ENCODE assay signal across 9 cellular contexts in the genomic region with DNA sequence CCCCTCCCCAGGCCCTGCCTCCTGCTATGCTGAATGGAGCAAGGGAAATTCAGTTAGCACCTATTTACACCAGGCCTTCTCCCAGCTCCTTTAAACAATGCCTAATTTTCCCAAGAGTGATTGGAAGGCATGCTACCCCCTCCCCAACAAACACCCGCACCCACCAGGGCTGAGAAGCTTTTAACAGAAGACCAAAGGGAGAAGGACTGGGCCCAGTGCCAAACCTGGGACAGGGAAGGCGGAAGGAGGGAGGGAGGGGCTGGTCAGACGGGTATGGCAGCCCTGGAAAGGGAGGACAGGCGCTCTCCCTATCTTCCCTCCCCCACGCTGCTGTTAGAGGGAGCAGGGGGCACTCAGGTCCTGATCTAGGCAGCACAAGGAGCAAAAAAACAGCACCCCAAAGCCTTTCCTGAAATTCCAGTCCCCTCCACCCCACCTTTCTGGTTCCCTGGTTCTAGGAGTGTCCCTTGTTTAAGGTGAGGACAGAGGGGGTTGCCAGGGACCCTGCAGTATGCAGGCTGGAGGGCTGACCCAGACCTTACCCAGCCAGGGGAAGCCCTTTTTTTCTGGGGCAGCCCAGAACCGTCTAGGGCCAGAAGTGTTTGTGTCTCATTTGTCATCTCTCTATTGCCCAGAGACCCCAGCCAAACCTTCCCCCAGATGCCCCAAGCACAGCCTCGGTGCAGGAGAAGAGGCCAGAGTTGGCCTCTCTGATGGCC. TPM values are rescaled to one million over a fixed set of nuclear protein-coding genes. Genes with fewer than 3 reads are reported as not detected.
DNase-seq lines count a peak whose midpoint lies in the region; ATAC-seq and TF ChIP-seq lines count a peak whose summit lies in the region.
"Had no signal": no experiment of that assay in that cellular context is flagged by ENCODE, and none has a peak within 500 bp of the region (broad histone marks: within the 10 kb centered on the region; RNA-seq: fewer than 3 reads in every experiment).

No MANE protein-coding gene starts in this region.

- DNase-seq in Caco-2 (peak; percentile 75 to 79), NCI-H1417 (lab: John Stamatoyannopoulos, UW) (peak; percentile 67 to 91 (median 85)), MCF 10A (ENCODE audit: unreplicated experiment) (peak; percentile 85), NCI-H1694 treated with DMSO at 0.1 percent for 48 hours (lab: John Stamatoyannopoulos, UW) (no peak), SK-N-DZ (ENCODE audit: low spot score) (no peak)
- no peak for DNase-seq in activated CD8-positive, alpha-beta T cell treated with anti-CD3 and anti-CD28 coated beads for 36 hours
- no peak for DNase-seq in naive thymus-derived CD4-positive, alpha-beta T cell
- DNase-seq: stimulated activated CD4-positive, alpha-beta T cell treated with anti-CD3 and anti-CD28 coated beads, Interleukin-12 subunit alpha, Interleukin-12 subunit beta, amount 100 ng/mL, for 4 hours had no signal

- H3K9ac ChIP-seq in mucosa of rectum (ENCODE audit: low read depth in 1 of 2, low read length in 2 of 2) = peak overlapping the region; percentile 76 to 94

- H3K36me3 ChIP-seq in Caco-2 (ENCODE audit: control insufficient read depth, insufficient read depth, low read length) (peaks cover 2% of the 10 kb centered on the region), mucosa of rectum (ENCODE audit: control insufficient read depth in 2 of 2, insufficient read depth in 2 of 2, low read length in 2 of 2) (no peaks in the 10 kb centered on the region)
- H3K36me3 ChIP-seq in naive thymus-derived CD4-positive, alpha-beta T cell (ENCODE audit: control insufficient read depth in 2 of 3, insufficient read depth in 3 of 3, low read length in 3 of 3) = no peaks in the 10 kb centered on the region

- peaks cover 60% of the 10 kb centered on the region for H3K4me1 ChIP-seq in Caco-2
- H3K4me1 ChIP-seq in mucosa of rectum (ENCODE audit: control insufficient read depth in 2 of 2, insufficient read depth in 2 of 2, low read length in 2 of 2) = peaks cover 37 to 47% of the 10 kb centered on the region in 2 donors
- H3K4me1 ChIP-seq in naive thymus-derived CD4-positive, alpha-beta T cell (ENCODE audit: control insufficient read depth in 2 of 2, insufficient read depth in 2 of 2, low read length in 2 of 2) = peaks cover 0 to 3% of the 10 kb centered on the region in 2 donors

- peak overlapping the region; percentile 89 to 96 for H3K27ac ChIP-seq in mucosa of rectum (ENCODE audit: low read depth in 2 of 2, low read length in 2 of 2)
- no peak overlapping the region for H3K27ac ChIP-seq in naive thymus-derived CD4-positive, alpha-beta T cell (ENCODE audit: low read depth, low read length)

- no peak for ATAC-seq in activated CD8-positive, alpha-beta T cell treated with anti-CD3 and anti-CD28 coated beads for 36 hours
- ATAC-seq in naive thymus-derived CD4-positive, alpha-beta T cell = no peak

- no peak for TF ChIP-seq CTCF in Caco-2 (IDR thresholded peaks at IDR 0.05; ENCODE audit: insufficient read depth in 1 of 2, low read depth in 1 of 2, low read length in 1 of 2, severe bottlenecking in 1 of 2, unreplicated experiment in 1 of 2)
- TF ChIP-seq CTCF in MCF 10A (IDR thresholded peaks at IDR 0.05; ENCODE audit: unreplicated experiment) = no peak
- no peak for TF ChIP-seq CTCF in activated CD8-positive, alpha-beta T cell treated with anti-CD3 and anti-CD28 coated beads for 36 hours (IDR thresholded peaks at IDR 0.05)

- intact Hi-C loops in Caco-2 (cut with micrococcal nuclease; ENCODE audit: unreplicated experiment) = no loop called here
- intact Hi-C loops in MCF 10A (cut with micrococcal nuclease) = no loop called here
- intact Hi-C loops in activated CD8-positive, alpha-beta T cell treated with anti-CD3 and anti-CD28 coated beads for 36 hours (cut with micrococcal nuclease) = no loop called here
- intact Hi-C loops in naive thymus-derived CD4-positive, alpha-beta T cell (cut with micrococcal nuclease) = no loop called here

- H3K4me3 Mint-ChIP-seq in Caco-2 (ENCODE audit: unreplicated experiment) (peak overlapping the region; percentile 95), MCF 10A (ENCODE audit: unreplicated experiment) (peak overlapping the region; percentile 38)
- no peak overlapping the region for H3K4me3 Mint-ChIP-seq in activated CD8-positive, alpha-beta T cell treated with anti-CD3 and anti-CD28 coated beads for 36 hours
- H3K4me3 Mint-ChIP-seq in naive thymus-derived CD4-positive, alpha-beta T cell = no peak overlapping the region

- CTCF ChIA-PET in Caco-2 (lab: Charles Lee) = interaction anchor here (0.6 to 1.5 kb wide), 6 partner anchors 18 to 397 kb away, joined by 3 to 6 read pairs (median 4); no protein-coding TSS in a partner anchor
- CTCF ChIA-PET in MCF 10A (lab: Yijun Ruan, JAX) = interaction anchor here (0.7 to 4.0 kb wide), 9 partner anchors 10 to 752 kb away, joined by 3 to 48 read pairs (median 7); no protein-coding TSS in a partner anchor
- CTCF ChIA-PET in activated CD8-positive, alpha-beta T cell treated with anti-CD3 and anti-CD28 coated beads for 36 hours (lab: Charles Lee) = interaction anchor here (0.9 to 6.2 kb wide), 4 partner anchors 9 to 73 kb away, joined by 3 to 41 read pairs (median 10); no protein-coding TSS in a partner anchor
- CTCF ChIA-PET in naive thymus-derived CD4-positive, alpha-beta T cell (lab: Charles Lee) = interaction anchor here (1.0 kb wide), 1 partner anchor 28 kb away, joined by 3 read pairs; no protein-coding TSS in a partner anchor

- POLR2A ChIA-PET in Caco-2 (lab: Charles Lee) (interaction anchor here (0.6 to 7.2 kb wide), 7 partner anchors 18 to 64 kb away, joined by 3 to 231 read pairs (median 4); partner anchors contain the start of gene KRT18), MCF 10A (lab: Yijun Ruan, JAX) (interaction anchor here (0.5 to 9.9 kb wide), 13 partner anchors 16 to 838 kb away, joined by 3 to 159 read pairs (median 4); partner anchors contain the start of genes ATG101, EIF4B, KRT18 and KRT5)
- POLR2A ChIA-PET in activated CD8-positive, alpha-beta T cell treated with anti-CD3 and anti-CD28 coated beads for 36 hours (lab: Charles Lee) = no interaction called here
- POLR2A ChIA-PET in naive thymus-derived CD4-positive, alpha-beta T cell (lab: Charles Lee) = no interaction called here

- H3K27me3 Mint-ChIP-seq in Caco-2 (ENCODE audit: insufficient read depth, unreplicated experiment) (peaks cover 3% of the 10 kb centered on the region), MCF 10A (ENCODE audit: insufficient read depth, unreplicated experiment) (no peaks in the 10 kb centered on the region)
- no peaks in the 10 kb centered on the region for H3K27me3 Mint-ChIP-seq in activated CD8-positive, alpha-beta T cell treated with anti-CD3 and anti-CD28 coated beads for 36 hours
- peaks cover 0 to 12% (median 0%) of the 10 kb centered on the region in 5 donors for H3K27me3 Mint-ChIP-seq in naive thymus-derived CD4-positive, alpha-beta T cell

- H3K4me3 ChIP-seq in Caco-2 (ENCODE audit: low read depth, low read length) (no peak overlapping the region), mucosa of rectum (ENCODE audit: low read length in 2 of 2) (peak overlapping the region; percentile 40 to 56)
- H3K4me3 ChIP-seq in naive thymus-derived CD4-positive, alpha-beta T cell (ENCODE audit: low read length) = no peak overlapping the region

- H3K27ac Mint-ChIP-seq in Caco-2 (ENCODE audit: unreplicated experiment) = peak overlapping the region; percentile 98
- peak overlapping the region; percentile 95 for H3K27ac Mint-ChIP-seq in MCF 10A (ENCODE audit: low read depth, unreplicated experiment)
- H3K27ac Mint-ChIP-seq in activated CD8-positive, alpha-beta T cell treated with anti-CD3 and anti-CD28 coated beads for 36 hours = no peak overlapping the region
- peak overlapping the region in 1 of 9 donors; percentile 8 for H3K27ac Mint-ChIP-seq in naive thymus-derived CD4-positive, alpha-beta T cell

- no peaks in the 10 kb centered on the region for H3K9me3 ChIP-seq in Caco-2
- H3K9me3 ChIP-seq in mucosa of rectum (ENCODE audit: control insufficient read depth in 2 of 2, low read length in 2 of 2) = no peaks in the 10 kb centered on the region
- no peaks in the 10 kb centered on the region for H3K9me3 ChIP-seq in naive thymus-derived CD4-positive, alpha-beta T cell (ENCODE audit: control insufficient read depth in 2 of 3, low read length in 3 of 3)

- BruUV-seq in Caco-2 (replicated peaks; lab: Mats Ljungman, UMichigan) (no TSS peak), MCF 10A (replicated peaks; lab: Mats Ljungman, UMichigan) (no TSS peak)

- H3K4me1 Mint-ChIP-seq in Caco-2 (ENCODE audit: low read depth, unreplicated experiment) (peaks cover 50% of the 10 kb centered on the region), MCF 10A (ENCODE audit: insufficient read depth, unreplicated experiment) (peaks cover 32% of the 10 kb centered on the region)
- peaks cover 4% of the 10 kb centered on the region for H3K4me1 Mint-ChIP-seq in activated CD8-positive, alpha-beta T cell treated with anti-CD3 and anti-CD28 coated beads for 36 hours (ENCODE audit: low read depth)
- H3K4me1 Mint-ChIP-seq in naive thymus-derived CD4-positive, alpha-beta T cell = peaks cover 4 to 19% (median 9%) of the 10 kb centered on the region in 7 donors

- H3K9me3 Mint-ChIP-seq in Caco-2 (ENCODE audit: unreplicated experiment) = no peaks in the 10 kb centered on the region
- no peaks in the 10 kb centered on the region for H3K9me3 Mint-ChIP-seq in MCF 10A (ENCODE audit: unreplicated experiment)
- H3K9me3 Mint-ChIP-seq in activated CD8-positive, alpha-beta T cell treated with anti-CD3 and anti-CD28 coated beads for 36 hours = no peaks in the 10 kb centered on the region
- no peaks in the 10 kb centered on the region for H3K9me3 Mint-ChIP-seq in naive thymus-derived CD4-positive, alpha-beta T cell

- H3K27me3 ChIP-seq in Caco-2 (replicated peaks; ENCODE audit: control insufficient read depth, insufficient read depth, low read length) = no peaks in the 10 kb centered on the region
- H3K27me3 ChIP-seq in mucosa of rectum (ENCODE audit: control insufficient read depth in 2 of 2, insufficient read depth in 2 of 2, low read length in 2 of 2) = no peaks in the 10 kb centered on the region
- H3K27me3 ChIP-seq in naive thymus-derived CD4-positive, alpha-beta T cell (ENCODE audit: control insufficient read depth in 2 of 2, insufficient read depth in 2 of 2, low read length in 2 of 2) = no peaks in the 10 kb centered on the region

- peaks cover 38% of the 10 kb centered on the region for H3K36me3 Mint-ChIP-seq in Caco-2 (ENCODE audit: insufficient read depth, unreplicated experiment)
- H3K36me3 Mint-ChIP-seq in MCF 10A (ENCODE audit: insufficient read depth, unreplicated experiment) = no peaks in the 10 kb centered on the region
- no peaks in the 10 kb centered on the region for H3K36me3 Mint-ChIP-seq in activated CD8-positive, alpha-beta T cell treated with anti-CD3 and anti-CD28 coated beads for 36 hours (ENCODE audit: low read depth)
- no peaks in the 10 kb centered on the region for H3K36me3 Mint-ChIP-seq in naive thymus-derived CD4-positive, alpha-beta T cell

RNA-seq across cellular contexts. Expression of gene KRT8, which starts 2.4 kb away (rescaled TPM):
- total RNA-seq in Caco-2 (2022) = 3,707 and 3,725 TPM in 2 replicates
- total RNA-seq in MCF 10A (2022) = 179 and 230 TPM in 2 replicates
- under 1 TPM; 0.29 to 0.40 TPM for total RNA-seq in activated CD8-positive, alpha-beta T cell treated with anti-CD3 and anti-CD28 coated beads for 36 hours
- total RNA-seq in naive thymus-derived CD4-positive, alpha-beta T cell = under 1 TPM in 4 of 5 experiments, not detected in 1; 0.15 to 0.62 (median 0.59) TPM
- under 1 TPM in 1 of 2 donors, not detected in 1; 0.09 TPM for polyA plus RNA-seq in naive thymus-derived CD4-positive, alpha-beta T cell
- 1.5 and 1.8 TPM in 2 replicates for polyA plus RNA-seq in SK-N-DZ (2014; cell fraction: cytosol; rRNA removed)
- 0.25 and 0.31 TPM in 2 replicates for polyA plus RNA-seq in SK-N-DZ (2014; cell fraction: nucleus; rRNA removed)

RNA-seq across cellular contexts. Expression of gene KRT18, which starts 41.7 kb away (rescaled TPM):
- total RNA-seq in Caco-2 (2022) (2,564 and 2,674 TPM in 2 replicates), MCF 10A (2022) (659 and 662 TPM in 2 replicates)
- 1 to 10 TPM; 3.4 to 4.9 TPM for total RNA-seq in activated CD8-positive, alpha-beta T cell treated with anti-CD3 and anti-CD28 coated beads for 36 hours
- 10 to 100 TPM in 3 of 5 experiments, 1 to 10 TPM in 1, under 1 TPM in 1; 0.46 to 12.0 (median 10.1) TPM for total RNA-seq in naive thymus-derived CD4-positive, alpha-beta T cell
- polyA plus RNA-seq in naive thymus-derived CD4-positive, alpha-beta T cell = 10 to 100 TPM; 14.1 to 23.1 TPM
- polyA plus RNA-seq in SK-N-DZ (2014; cell fraction: cytosol; rRNA removed) = not detected in 2 replicates
- polyA plus RNA-seq in SK-N-DZ (2014; cell fraction: nucleus; rRNA removed) = not detected in 2 replicates

RNA-seq across cellular contexts. Expression of gene KRT78, which starts 58.5 kb away (rescaled TPM):
- total RNA-seq in Caco-2 (2022) = not detected in 2 replicates
- not detected in 2 replicates for total RNA-seq in MCF 10A (2022)
- total RNA-seq in activated CD8-positive, alpha-beta T cell treated with anti-CD3 and anti-CD28 coated beads for 36 hours = not detected
- total RNA-seq in naive thymus-derived CD4-positive, alpha-beta T cell = not detected
- polyA plus RNA-seq in naive thymus-derived CD4-positive, alpha-beta T cell = not detected
- polyA plus RNA-seq in SK-N-DZ (2014; cell fraction: cytosol; rRNA removed) = not detected in 2 replicates
- not detected in 2 replicates for polyA plus RNA-seq in SK-N-DZ (2014; cell fraction: nucleus; rRNA removed)

Comparison
In these comparisons a context has a peak if more than half of its experiments do, and no peak if none do; other contexts are left out.
1. DNase-seq: peak in Caco-2 (2 of 2), NCI-H1417 (3 of 3) and MCF 10A (single experiment); none in NCI-H1694 treated with DMSO at 0.1 percent for 48 hours (single experiment), activated CD8-positive, alpha-beta T cell treated with anti-CD3 and anti-CD28 coated beads for 36 hours (single experiment), naive thymus-derived CD4-positive, alpha-beta T cell (0 of 9) and SK-N-DZ (single experiment).
2. H3K4me3 ChIP-seq: peak in mucosa of rectum (2 of 2); none in Caco-2 (single experiment) and naive thymus-derived CD4-positive, alpha-beta T cell (single experiment).
3. H3K4me3 Mint-ChIP-seq: peak in Caco-2 (single experiment) and MCF 10A (single experiment); none in activated CD8-positive, alpha-beta T cell treated with anti-CD3 and anti-CD28 coated beads for 36 hours (single experiment) and naive thymus-derived CD4-positive, alpha-beta T cell (0 of 10).
4. RNA of gene KRT8, which starts 2.4 kb away (total RNA-seq): 3,707 to 3,725 TPM in Caco-2 and 179 to 230 TPM in MCF 10A; 0.15 to 0.62 TPM in naive thymus-derived CD4-positive, alpha-beta T cell and 0.29 to 0.40 TPM in activated CD8-positive, alpha-beta T cell treated with anti-CD3 and anti-CD28 coated beads for 36 hours; every median in the first group is over 100 times any median in the second.
5. RNA of gene KRT18, which starts 41.7 kb away (total RNA-seq): 2,564 to 2,674 TPM in Caco-2 and 659 to 662 TPM in MCF 10A; 0.46 to 12.0 TPM in naive thymus-derived CD4-positive, alpha-beta T cell and 3.4 to 4.9 TPM in activated CD8-positive, alpha-beta T cell treated with anti-CD3 and anti-CD28 coated beads for 36 hours; every median in the first group is over 10 times any median in the second.
6. POLR2A ChIA-PET loops: an anchor here in Caco-2 (0.6 to 7.2 kb wide) and MCF 10A (0.5 to 9.9 kb wide); none called in activated CD8-positive, alpha-beta T cell treated with anti-CD3 and anti-CD28 coated beads for 36 hours and naive thymus-derived CD4-positive, alpha-beta T cell.